Comparison of ENCODE assay signal across 11 cellular contexts in genomic region chr17:3894188-3894587, GRCh38. TPM values are rescaled to one million over a fixed set of nuclear protein-coding genes. Genes with fewer than 3 reads are reported as not detected.
DNase-seq lines count a peak whose midpoint lies in the region; ATAC-seq and TF ChIP-seq lines count a peak whose summit lies in the region.
"Had no signal": no experiment of that assay in that cellular context is flagged by ENCODE, and none has a peak within 500 bp of the region (broad histone marks: within the 10 kb centered on the region; RNA-seq: fewer than 3 reads in every experiment).

No MANE protein-coding gene starts in this region.

- intact Hi-C loops in CD4-positive, alpha-beta memory T cell (cut with micrococcal nuclease): no loop called here

- H3K4me1 ChIP-seq in CD4-positive, alpha-beta memory T cell (ENCODE audit: insufficient read depth, low read length): peaks cover 19% of the 10 kb centered on the region
- peaks cover 8 to 46% (median 19%) of the 10 kb centered on the region in 4 donors for H3K4me1 ChIP-seq in Peyer's patch

- no peak for ATAC-seq in HG02678 (IDR thresholded peaks at IDR 0.05; ENCODE audit: unreplicated experiment)

- H3K27ac Mint-ChIP-seq in CD4-positive, alpha-beta memory T cell: peak overlapping the region in 6 of 7 donors; percentile 22 to 93 (median 90)
- H3K27ac Mint-ChIP-seq in endothelial cell (ENCODE audit: unreplicated experiment): no peak overlapping the region
- H3K27ac Mint-ChIP-seq in osteocyte (ENCODE audit: unreplicated experiment): no peak overlapping the region

- DNase-seq in CD4-positive, alpha-beta memory T cell: no peak
- DNase-seq in Peyer's patch (no peak), endothelial cell (ENCODE audit: low spot score) (no peak), osteocyte (ENCODE audit: extremely low spot score, unreplicated experiment) (no peak), GOT3 (lab: John Stamatoyannopoulos, UW) (no peak), nucleus accumbens (lab: John Stamatoyannopoulos, UW) (no peak)
- no peak for DNase-seq in stimulated activated naive CD4-positive, alpha-beta T cell treated with Interleukin-2 at 50 U/mL for 16 hours (lab: John Stamatoyannopoulos, UW)
- DNase-seq: activated CD4-positive, CD25-positive, alpha-beta regulatory T cell treated with anti-CD3 and anti-CD28 coated beads, Interleukin-2, amount 50 U/mL, for 72 hours; H7; NCI-H1694 treated with DMSO at 0.1 percent for 48 hours had no signal

- H3K36me3 Mint-ChIP-seq in CD4-positive, alpha-beta memory T cell: no peaks in the 10 kb centered on the region
- H3K36me3 Mint-ChIP-seq in endothelial cell (ENCODE audit: low read depth, unreplicated experiment) (peaks cover 11% of the 10 kb centered on the region), osteocyte (ENCODE audit: unreplicated experiment) (no peaks in the 10 kb centered on the region)

- CTCF ChIA-PET in CD4-positive, alpha-beta memory T cell (lab: Charles Lee; ENCODE audit: partially characterized antibody): interaction anchor here (1.1 to 2.3 kb wide), 5 partner anchors 19 to 157 kb away, joined by 3 to 12 read pairs (median 5); partner anchors contain the start of gene NCBP3

- H3K27ac ChIP-seq in CD4-positive, alpha-beta memory T cell (ENCODE audit: low read depth, low read length): no peak overlapping the region
- peak overlapping the region; percentile 79 to 89 (median 86) for H3K27ac ChIP-seq in Peyer's patch

- peak overlapping the region; percentile 75 to 89 (median 84) for H3K4me3 Mint-ChIP-seq in CD4-positive, alpha-beta memory T cell
- H3K4me3 Mint-ChIP-seq in endothelial cell (ENCODE audit: unreplicated experiment): peak overlapping the region; percentile 87
- peak overlapping the region; percentile 10 for H3K4me3 Mint-ChIP-seq in osteocyte (ENCODE audit: unreplicated experiment)

- no peaks in the 10 kb centered on the region for H3K27me3 ChIP-seq in CD4-positive, alpha-beta memory T cell (ENCODE audit: insufficient read depth, low read length)
- H3K27me3 ChIP-seq in Peyer's patch: no peaks in the 10 kb centered on the region

- H3K27me3 Mint-ChIP-seq in CD4-positive, alpha-beta memory T cell: no peaks in the 10 kb centered on the region
- H3K27me3 Mint-ChIP-seq in endothelial cell (ENCODE audit: unreplicated experiment) (peaks cover 17% of the 10 kb centered on the region), osteocyte (ENCODE audit: unreplicated experiment) (no peaks in the 10 kb centered on the region)

- H3K9me3 Mint-ChIP-seq in CD4-positive, alpha-beta memory T cell: no peaks in the 10 kb centered on the region
- H3K9me3 Mint-ChIP-seq in endothelial cell (ENCODE audit: unreplicated experiment) (no peaks in the 10 kb centered on the region), osteocyte (ENCODE audit: unreplicated experiment) (no peaks in the 10 kb centered on the region)

- H3K4me3 ChIP-seq in CD4-positive, alpha-beta memory T cell (ENCODE audit: low read length in 2 of 2): no peak overlapping the region
- H3K4me3 ChIP-seq in Peyer's patch: no peak overlapping the region

- TF ChIP-seq CTCF in Peyer's patch (IDR thresholded peaks at IDR 0.05): no peak
- TF ChIP-seq CTCF in endothelial cell (IDR thresholded peaks at IDR 0.05; ENCODE audit: unreplicated experiment): no peak
- no peak for TF ChIP-seq CTCF in osteocyte (IDR thresholded peaks at IDR 0.05)

- no peaks in the 10 kb centered on the region for H3K36me3 ChIP-seq in CD4-positive, alpha-beta memory T cell (ENCODE audit: insufficient read depth, low read length)
- H3K36me3 ChIP-seq in Peyer's patch: no peaks in the 10 kb centered on the region

- TF ChIP-seq POLR2A in Peyer's patch (IDR thresholded peaks at IDR 0.05): no peak

- POLR2A ChIA-PET in CD4-positive, alpha-beta memory T cell (lab: Charles Lee; ENCODE audit: partially characterized antibody): interaction anchor here (1.2 to 2.9 kb wide), 4 partner anchors 11 to 249 kb away, joined by 3 to 19 read pairs (median 4); partner anchors contain the start of genes CYB5D2, NCBP3 and ZZEF1

- peaks cover 22 to 39% (median 25%) of the 10 kb centered on the region in 4 donors for H3K4me1 Mint-ChIP-seq in CD4-positive, alpha-beta memory T cell
- H3K4me1 Mint-ChIP-seq in endothelial cell (ENCODE audit: unreplicated experiment) (peaks cover 30% of the 10 kb centered on the region), osteocyte (ENCODE audit: unreplicated experiment) (peaks cover 50% of the 10 kb centered on the region)

- no peaks in the 10 kb centered on the region for H3K9me3 ChIP-seq in CD4-positive, alpha-beta memory T cell (ENCODE audit: control insufficient read depth in 1 of 2, low read length in 2 of 2)
- no peaks in the 10 kb centered on the region for H3K9me3 ChIP-seq in Peyer's patch

RNA-seq across cellular contexts. Expression of gene CAMKK1, which starts 1.3 kb away (rescaled TPM):
- total RNA-seq in CD4-positive, alpha-beta memory T cell: 1 to 10 TPM; 3.5 TPM
- 1 to 10 TPM in 1 of 2 donors, under 1 TPM in 1; 0.18 to 2.6 TPM for polyA plus RNA-seq in CD4-positive, alpha-beta memory T cell
- total RNA-seq in Peyer's patch (10 to 100 TPM in 1 of 4 donors, 1 to 10 TPM in 3; 2.5 to 13.2 (median 4.6) TPM), endothelial cell (ENCODE audit: unreplicated experiment) (4.1 TPM), osteocyte (1.3 and 1.8 TPM in 2 replicates)

RNA-seq across cellular contexts. Expression of gene P2RX1, which starts 22.1 kb away (rescaled TPM):
- total RNA-seq in CD4-positive, alpha-beta memory T cell: not detected
- polyA plus RNA-seq in CD4-positive, alpha-beta memory T cell: not detected
- total RNA-seq in Peyer's patch (10 to 100 TPM in 1 of 4 donors, 1 to 10 TPM in 2, under 1 TPM in 1; 0.88 to 27.2 (median 4.3) TPM), endothelial cell (ENCODE audit: unreplicated experiment) (not detected), osteocyte (not detected in 2 replicates)

RNA-seq across cellular contexts. Expression of gene NCBP3, which starts 48.1 kb away (rescaled TPM):
- total RNA-seq in CD4-positive, alpha-beta memory T cell: 10 to 100 TPM; 48.5 to 66.7 TPM
- polyA plus RNA-seq in CD4-positive, alpha-beta memory T cell: 10 to 100 TPM in 1 of 2 donors, 1 to 10 TPM in 1; 7.7 to 15.8 TPM
- 10 to 100 TPM; 24.8 to 41.6 (median 32.2) TPM for total RNA-seq in Peyer's patch
- total RNA-seq in endothelial cell (ENCODE audit: unreplicated experiment): 84.4 TPM
- total RNA-seq in osteocyte: 44.4 and 45.8 TPM in 2 replicates

Comparison
In these comparisons a context has a peak if more than half of its experiments do, and no peak if none do; other contexts are left out.
1. H3K27ac Mint-ChIP-seq: peak in CD4-positive, alpha-beta memory T cell (6 of 7); none in endothelial cell (single experiment) and osteocyte (single experiment).
2. H3K4me3 Mint-ChIP-seq: peak in every context shown above with its lines; median percentile 87 in endothelial cell; 84 in CD4-positive, alpha-beta memory T cell; 10 in osteocyte.